21 cellular contexts compared by ENCODE assay signal in the genomic region with DNA sequence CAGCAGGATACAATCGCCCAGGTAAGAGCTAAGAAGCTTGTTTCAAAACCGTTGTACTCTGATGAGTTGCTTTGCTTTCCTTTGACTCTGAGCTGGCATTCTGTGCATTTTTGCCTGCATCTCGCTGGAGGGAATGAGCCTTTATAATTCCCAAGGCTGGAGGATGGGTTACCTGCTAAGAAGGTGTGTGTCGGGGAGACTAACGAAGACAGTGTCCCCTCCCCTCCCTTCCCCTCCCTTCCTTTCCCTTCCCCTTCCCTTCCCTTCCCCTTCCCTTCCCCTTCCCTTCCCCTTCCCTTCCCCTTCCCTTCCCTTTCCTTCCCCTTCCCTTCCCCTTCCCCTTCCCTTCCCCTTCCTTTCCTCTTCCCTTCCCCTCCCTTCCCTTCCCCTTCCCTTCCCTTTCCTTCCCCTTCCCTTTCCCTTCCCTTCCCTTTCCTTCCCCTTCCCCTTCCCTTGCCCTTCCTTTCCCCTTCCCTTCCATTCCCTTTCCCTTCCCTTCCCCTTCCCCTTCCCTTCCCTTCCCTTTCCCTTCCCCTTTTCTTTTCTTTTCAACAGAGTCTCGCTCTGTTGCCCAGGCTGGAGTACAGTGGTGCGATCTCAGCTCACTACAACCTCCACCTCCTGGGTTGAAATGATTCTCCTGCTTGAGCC. TPM values are rescaled to one million over a fixed set of nuclear protein-coding genes. Genes with fewer than 3 reads are reported as not detected.
"Had no signal": no experiment of that assay in that cellular context is flagged by ENCODE, and none has a peak within 500 bp of the region (broad histone marks: within the 10 kb centered on the region; RNA-seq: fewer than 3 reads in every experiment).

No MANE protein-coding gene starts in this region.

- H3K4me3 ChIP-seq: tibial nerve, vagina had no signal

- DNase-seq: activated CD4-positive, alpha-beta T cell treated with anti-CD3 and anti-CD28 coated beads, Interleukin-2, amount 10 ng/mL, durations not matched to agents 24 days and 14 days; activated CD4-positive, CD25-positive, alpha-beta regulatory T cell; activated CD8-positive, alpha-beta memory T cell treated with anti-CD3 and anti-CD28 coated beads for 24 hours; activated CD8-positive, alpha-beta memory T cell treated with anti-CD3 and anti-CD28 coated beads, Interleukin-2, amount 50 U/mL, for 48 hours; caudate nucleus; kidney; nephron progenitor cell; occipital lobe; posterior cingulate gyrus; stimulated activated CD4-positive, alpha-beta T cell treated with anti-CD3 and anti-CD28 coated beads, Interleukin-12 subunit alpha, Interleukin-12 subunit beta, amount 100 ng/mL, for 4 hours; stimulated activated CD4-positive, alpha-beta T cell treated with anti-CD3 and anti-CD28 coated beads, Interleukin-1b, Interleukin-23, amount 100 ng/mL, for 48 hours; stimulated activated CD8-positive, alpha-beta memory T cell treated with anti-CD3 and anti-CD28 coated beads, Interleukin-4, amount 100 ng/mL, for 48 hours; stimulated activated naive CD8-positive, alpha-beta T cell treated with anti-CD3 and anti-CD28 coated beads, Interleukin-15, Interleukin-2, amounts not matched to agents 100 U/mL and 50 U/mL, for 24 hours; SW 1271; T-helper 9 cell had no signal

- H3K4me1 ChIP-seq: vagina had no signal

- H3K9me3 Mint-ChIP-seq: activated CD4-positive, alpha-beta T cell treated with anti-CD3 and anti-CD28 coated beads, Interleukin-2, amount 10 ng/mL, durations not matched to agents 24 days and 14 days; brain; nephron progenitor cell had no signal

- H3K27ac ChIP-seq: tibial nerve, vagina had no signal

- H3K27me3 Mint-ChIP-seq: activated CD4-positive, alpha-beta T cell treated with anti-CD3 and anti-CD28 coated beads, Interleukin-2, amount 10 ng/mL, durations not matched to agents 24 days and 14 days; activated naive CD8-positive, alpha-beta T cell; brain had no signal

- H3K27me3 ChIP-seq: tibial nerve, vagina had no signal

- H3K27ac Mint-ChIP-seq: activated CD4-positive, alpha-beta T cell treated with anti-CD3 and anti-CD28 coated beads, Interleukin-2, amount 10 ng/mL, durations not matched to agents 24 days and 14 days; activated naive CD8-positive, alpha-beta T cell; brain; nephron progenitor cell had no signal

- ATAC-seq: left lobe of liver; stimulated activated naive CD8-positive, alpha-beta T cell treated with anti-CD3 and anti-CD28 coated beads, Interleukin-15, Interleukin-2, amounts not matched to agents 100 U/mL and 50 U/mL, for 24 hours had no signal

- H3K9me3 ChIP-seq: tibial nerve, vagina had no signal

- H3K4me1 Mint-ChIP-seq: nephron progenitor cell had no signal

- H3K4me3 Mint-ChIP-seq: activated CD4-positive, alpha-beta T cell treated with anti-CD3 and anti-CD28 coated beads, Interleukin-2, amount 10 ng/mL, durations not matched to agents 24 days and 14 days; activated naive CD8-positive, alpha-beta T cell; brain; nephron progenitor cell had no signal

RNA-seq across cellular contexts. Expression of a gene that starts 15.4 kb away (rescaled TPM):
- total RNA-seq: lung microvascular endothelial cell had no signal
